15 cellular contexts compared by ENCODE assay signal in genomic region chr6:157891544-157892362, GRCh38.
A peak's percentile ranks its signal among the peaks of the same experiment; 100 is the strongest.
DNase-seq lines count a peak whose midpoint lies in the region; ATAC-seq and TF ChIP-seq lines count a peak whose summit lies in the region.
"Had no signal": no experiment of that assay in that cellular context is flagged by ENCODE, and none has a peak within 500 bp of the region (broad histone marks: within the 10 kb centered on the region; RNA-seq: fewer than 3 reads in every experiment).

No MANE protein-coding gene starts in this region.

- H3K27me3 Mint-ChIP-seq in Caco-2 (ENCODE audit: insufficient read depth, unreplicated experiment) (no peaks in the 10 kb centered on the region), glutamatergic neuron (ENCODE audit: unreplicated experiment) (peaks cover 6% of the 10 kb centered on the region)
- no peaks in the 10 kb centered on the region for H3K27me3 Mint-ChIP-seq in activated CD8-positive, alpha-beta T cell treated with anti-CD3 and anti-CD28 coated beads, Interleukin-2, amount 10 ng/mL, durations not matched to agents 7 days and 5 days (ENCODE audit: low read depth)

- intact Hi-C loops in Caco-2 (cut with micrococcal nuclease; ENCODE audit: unreplicated experiment) = no loop called here

- H3K36me3 Mint-ChIP-seq in Caco-2 (ENCODE audit: insufficient read depth, unreplicated experiment) = peaks cover 25% of the 10 kb centered on the region
- H3K36me3 Mint-ChIP-seq in activated CD8-positive, alpha-beta T cell treated with anti-CD3 and anti-CD28 coated beads, Interleukin-2, amount 10 ng/mL, durations not matched to agents 7 days and 5 days (ENCODE audit: low read depth) = peaks cover 15% of the 10 kb centered on the region
- peaks cover 17% of the 10 kb centered on the region for H3K36me3 Mint-ChIP-seq in glutamatergic neuron (ENCODE audit: unreplicated experiment)

- peak; percentile 29 for ATAC-seq in activated CD8-positive, alpha-beta T cell treated with anti-CD3 and anti-CD28 coated beads, Interleukin-2, amount 10 ng/mL, durations not matched to agents 7 days and 5 days
- ATAC-seq in GM21423 (IDR thresholded peaks at IDR 0.05; ENCODE audit: unreplicated experiment) = no peak
- ATAC-seq: psoas muscle had no signal

- H3K27ac Mint-ChIP-seq in Caco-2 (ENCODE audit: unreplicated experiment) (peak overlapping the region; percentile 8), glutamatergic neuron (ENCODE audit: unreplicated experiment) (peak overlapping the region; percentile 76)
- peak overlapping the region; percentile 36 for H3K27ac Mint-ChIP-seq in activated CD8-positive, alpha-beta T cell treated with anti-CD3 and anti-CD28 coated beads, Interleukin-2, amount 10 ng/mL, durations not matched to agents 7 days and 5 days

- DNase-seq in AML-193 (lab: John Stamatoyannopoulos, UW) = peak; percentile 55 to 57
- DNase-seq in Caco-2 = no peak
- DNase-seq in activated CD8-positive, alpha-beta T cell treated with anti-CD3 and anti-CD28 coated beads, Interleukin-2, amount 10 ng/mL, durations not matched to agents 7 days and 5 days = no peak
- DNase-seq in glutamatergic neuron = no peak
- no peak for DNase-seq in NCI-H128 (lab: John Stamatoyannopoulos, UW; ENCODE audit: unreplicated experiment)
- no peak for DNase-seq in NCI-H1092 treated with DMSO at 0.1 percent for 48 hours (lab: John Stamatoyannopoulos, UW)
- DNase-seq in medulla oblongata (ENCODE audit: extremely low spot score) = no peak
- DNase-seq: DND-41; kidney; MM.1S; psoas muscle; Right ventricle myocardium superior; stimulated activated CD4-positive, alpha-beta T cell treated with anti-CD3 and anti-CD28 coated beads, Interleukin-15, amount 100 ng/mL, for 24 hours had no signal

- POLR2A ChIA-PET in Caco-2 (lab: Charles Lee) = no interaction called here
- POLR2A ChIA-PET in activated CD8-positive, alpha-beta T cell treated with anti-CD3 and anti-CD28 coated beads, Interleukin-2, amount 10 ng/mL, durations not matched to agents 7 days and 5 days (lab: Charles Lee) = no interaction called here

- no peaks in the 10 kb centered on the region for H3K27me3 ChIP-seq in Caco-2 (replicated peaks; ENCODE audit: control insufficient read depth, insufficient read depth, low read length)
- H3K27me3 ChIP-seq: breast epithelium had no signal

- H3K9me3 Mint-ChIP-seq in Caco-2 (ENCODE audit: unreplicated experiment) (no peaks in the 10 kb centered on the region), glutamatergic neuron (ENCODE audit: unreplicated experiment) (peaks cover 11% of the 10 kb centered on the region)
- no peaks in the 10 kb centered on the region for H3K9me3 Mint-ChIP-seq in activated CD8-positive, alpha-beta T cell treated with anti-CD3 and anti-CD28 coated beads, Interleukin-2, amount 10 ng/mL, durations not matched to agents 7 days and 5 days (ENCODE audit: insufficient read depth)

- H3K4me3 ChIP-seq in Caco-2 (ENCODE audit: low read depth, low read length) = no peak overlapping the region
- H3K4me3 ChIP-seq: breast epithelium, psoas muscle had no signal

- no peaks in the 10 kb centered on the region for H3K4me1 ChIP-seq in Caco-2
- H3K4me1 ChIP-seq: breast epithelium, psoas muscle had no signal

- H3K4me3 Mint-ChIP-seq in Caco-2 (ENCODE audit: unreplicated experiment) (no peak overlapping the region), glutamatergic neuron (ENCODE audit: unreplicated experiment) (peak overlapping the region; percentile 69)
- H3K4me3 Mint-ChIP-seq in activated CD8-positive, alpha-beta T cell treated with anti-CD3 and anti-CD28 coated beads, Interleukin-2, amount 10 ng/mL, durations not matched to agents 7 days and 5 days = peak overlapping the region; percentile 30

- no peaks in the 10 kb centered on the region for H3K9me3 ChIP-seq in Caco-2
- H3K9me3 ChIP-seq: breast epithelium, psoas muscle had no signal

- CTCF ChIA-PET in Caco-2 (lab: Charles Lee) = interaction anchor here (0.7 kb wide), 1 partner anchor 553 kb away, joined by 3 read pairs; no protein-coding TSS in a partner anchor
- CTCF ChIA-PET in activated CD8-positive, alpha-beta T cell treated with anti-CD3 and anti-CD28 coated beads, Interleukin-2, amount 10 ng/mL, durations not matched to agents 7 days and 5 days (lab: Charles Lee) = interaction anchor here (1.3 to 3.9 kb wide), 5 partner anchors 11 to 194 kb away, joined by 3 to 15 read pairs (median 13); no protein-coding TSS in a partner anchor

- peaks cover 13% of the 10 kb centered on the region for H3K4me1 Mint-ChIP-seq in Caco-2 (ENCODE audit: low read depth, unreplicated experiment)
- peaks cover 24% of the 10 kb centered on the region for H3K4me1 Mint-ChIP-seq in activated CD8-positive, alpha-beta T cell treated with anti-CD3 and anti-CD28 coated beads, Interleukin-2, amount 10 ng/mL, durations not matched to agents 7 days and 5 days (ENCODE audit: low read depth)
- H3K4me1 Mint-ChIP-seq in glutamatergic neuron (ENCODE audit: low read depth, unreplicated experiment) = peaks cover 49% of the 10 kb centered on the region

- BruUV-seq in Caco-2 (replicated peaks; lab: Mats Ljungman, UMichigan) = no TSS peak

- H3K36me3 ChIP-seq in Caco-2 (ENCODE audit: control insufficient read depth, insufficient read depth, low read length) = no peaks in the 10 kb centered on the region
- H3K36me3 ChIP-seq: breast epithelium had no signal

- TF ChIP-seq CTCF in Caco-2 (IDR thresholded peaks at IDR 0.05; ENCODE audit: insufficient read depth in 1 of 2, low read depth in 1 of 2, low read length in 1 of 2, severe bottlenecking in 1 of 2, unreplicated experiment in 1 of 2) = no peak
- TF ChIP-seq CTCF in glutamatergic neuron (IDR thresholded peaks at IDR 0.05; ENCODE audit: partially characterized antibody, unreplicated experiment) = no peak

Comparison
In these comparisons a context has a peak if more than half of its experiments do, and no peak if none do; other contexts are left out.
1. DNase-seq: peak in AML-193 (2 of 2); none in Caco-2 (0 of 2), activated CD8-positive, alpha-beta T cell treated with anti-CD3 and anti-CD28 coated beads, Interleukin-2, amount 10 ng/mL, durations not matched to agents 7 days and 5 days (single experiment), glutamatergic neuron (single experiment), NCI-H128 (single experiment), NCI-H1092 treated with DMSO at 0.1 percent for 48 hours (single experiment) and medulla oblongata (single experiment).
2. H3K27ac Mint-ChIP-seq: peak in every context shown above with its lines; median percentile 76 in glutamatergic neuron; 36 in activated CD8-positive, alpha-beta T cell treated with anti-CD3 and anti-CD28 coated beads, Interleukin-2, amount 10 ng/mL, durations not matched to agents 7 days and 5 days; 8 in Caco-2.